15 cellular contexts compared by ENCODE assay signal in the genomic region with DNA sequence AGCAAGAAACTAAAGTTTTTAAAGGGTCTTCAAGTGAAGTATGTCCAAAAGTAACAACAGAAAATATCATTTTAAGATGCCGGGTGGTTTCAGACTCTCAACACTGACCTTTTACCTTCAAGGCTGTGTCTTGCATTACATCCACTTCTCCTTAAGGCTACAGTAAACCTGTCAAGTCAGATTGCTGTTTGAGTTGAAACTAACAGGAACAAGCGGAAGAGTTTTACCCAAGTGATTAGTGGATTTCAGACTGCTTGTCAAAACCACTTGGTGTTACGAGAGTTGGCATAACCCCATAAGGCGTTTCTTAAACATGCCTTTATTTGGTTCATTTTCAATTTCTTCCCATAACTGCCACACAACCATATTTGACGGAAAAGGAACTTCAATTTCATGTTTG.
"Had no signal": no experiment of that assay in that cellular context is flagged by ENCODE, and none has a peak within 500 bp of the region (broad histone marks: within the 10 kb centered on the region; RNA-seq: fewer than 3 reads in every experiment).

No MANE protein-coding gene starts in this region.

- H3K9me3 ChIP-seq: right atrium auricular region, spleen had no signal

- H3K4me3 ChIP-seq: right atrium auricular region, spleen had no signal

- H3K4me1 ChIP-seq: right atrium auricular region, spleen had no signal

- DNase-seq: activated CD4-positive, alpha-beta memory T cell treated with anti-CD3 and anti-CD28 coated beads for 36 hours; activated CD4-positive, alpha-beta T cell treated with anti-CD3 and anti-CD28 coated beads for 1 hour; activated gamma-delta T cell; activated naive CD8-positive, alpha-beta T cell treated with anti-CD3 and anti-CD28 coated beads, Interleukin-2, amount 10 ng/mL, durations not matched to agents 7 days and 5 days; activated T-cell treated with anti-CD3 and anti-CD28 coated beads, Interleukin-2, amount 50 U/mL, for 48 hours; central memory CD4-positive, alpha-beta T cell; cortex of kidney; effector memory CD8-positive, alpha-beta T cell; hippocampal formation; spleen; stimulated activated CD4-positive, alpha-beta T cell treated with anti-CD3 and anti-CD28 coated beads, Interleukin-1b, Interleukin-23, amount 100 ng/mL, for 48 hours; stimulated activated naive B cell treated with anti-CD40 and anti-IgM and Interleukin-4, amounts not matched to agents 10 μg/mL and 1 μg/mL and 100 μg/mL, for 72 hours; substantia nigra; T-helper 2 cell had no signal

- ATAC-seq: effector memory CD8-positive, alpha-beta T cell; stimulated activated naive B cell treated with anti-CD40 and anti-IgM and Interleukin-4, amounts not matched to agents 10 μg/mL and 1 μg/mL and 100 μg/mL, for 72 hours had no signal

- H3K27ac ChIP-seq: right atrium auricular region had no signal

- H3K27me3 ChIP-seq: right atrium auricular region, spleen had no signal

- H3K36me3 ChIP-seq: right atrium auricular region, spleen had no signal
